ENCODE assay signal across 9 cellular contexts in genomic region chr20:49286689-49287551, GRCh38. TPM values are rescaled to one million over a fixed set of nuclear protein-coding genes. Genes with fewer than 3 reads are reported as not detected.
A peak's percentile ranks its signal among the peaks of the same experiment; 100 is the strongest.
DNase-seq lines count a peak whose midpoint lies in the region; ATAC-seq lines count a peak whose summit lies in the region.
"Had no signal": no experiment of that assay in that cellular context is flagged by ENCODE, and none has a peak within 500 bp of the region (broad histone marks: within the 10 kb centered on the region; RNA-seq: fewer than 3 reads in every experiment).

No MANE protein-coding gene starts in this region.

- no peak for ATAC-seq in activated T-cell treated with anti-CD3 and anti-CD28 coated beads, Interleukin-2, amount 50 U/mL, for 72 hours (replicated peaks in 1 of 2)
- ATAC-seq in Right ventricle myocardium inferior (no peak), GM18867 (IDR thresholded peaks at IDR 0.05; ENCODE audit: unreplicated experiment) (no peak)

- H3K4me1 Mint-ChIP-seq in activated T-cell treated with anti-CD3 and anti-CD28 coated beads, Interleukin-2, amount 50 U/mL, for 72 hours (ENCODE audit: low read depth): peaks cover 64% of the 10 kb centered on the region

- peak overlapping the region; percentile 96 for H3K27ac Mint-ChIP-seq in activated T-cell treated with anti-CD3 and anti-CD28 coated beads, Interleukin-2, amount 50 U/mL, for 72 hours

- intact Hi-C loops in Right ventricle myocardium inferior (cut with DNase I): no loop called here

- peaks cover 0 to 15% of the 10 kb centered on the region in 2 donors for H3K9me3 Mint-ChIP-seq in activated T-cell treated with anti-CD3 and anti-CD28 coated beads, Interleukin-2, amount 50 U/mL, for 72 hours

- DNase-seq in DMS 273 treated with DMSO at 0.1 percent for 48 hours (lab: John Stamatoyannopoulos, UW) (peak; percentile 19), HuH-7 (ENCODE audit: low spot score) (peak; percentile 45), mucosa of gallbladder (ENCODE audit: low spot score) (peak; percentile 46), 8988T (no peak), Right ventricle myocardium inferior (ENCODE audit: missing footprints) (no peak)
- no peak for DNase-seq in activated T-cell treated with anti-CD3 and anti-CD28 coated beads, Interleukin-2, amount 50 U/mL, for 72 hours
- DNase-seq in activated CD4-positive, CD25-positive, alpha-beta regulatory T cell (lab: John Stamatoyannopoulos, UW): no peak
- DNase-seq: sigmoid colon had no signal

- peaks cover 60 to 80% of the 10 kb centered on the region in 2 donors for H3K36me3 Mint-ChIP-seq in activated T-cell treated with anti-CD3 and anti-CD28 coated beads, Interleukin-2, amount 50 U/mL, for 72 hours (ENCODE audit: insufficient read depth in 2 of 2)

- H3K27me3 Mint-ChIP-seq in activated T-cell treated with anti-CD3 and anti-CD28 coated beads, Interleukin-2, amount 50 U/mL, for 72 hours (ENCODE audit: low read depth): no peaks in the 10 kb centered on the region

- peak overlapping the region; percentile 33 to 100 for H3K4me3 Mint-ChIP-seq in activated T-cell treated with anti-CD3 and anti-CD28 coated beads, Interleukin-2, amount 50 U/mL, for 72 hours

RNA-seq across cellular contexts. Expression of gene ZNFX1, which starts 9.1 kb away (rescaled TPM):
- total RNA-seq in activated T-cell treated with anti-CD3 and anti-CD28 coated beads, Interleukin-2, amount 50 U/mL, for 72 hours: 10 to 100 TPM; 37.8 to 48.8 TPM
- total RNA-seq in mucosa of gallbladder (35.3 TPM), Right ventricle myocardium inferior (21.0 TPM)

Comparison
In these comparisons a context has a peak if more than half of its experiments do, and no peak if none do; other contexts are left out.
1. DNase-seq: peak in DMS 273 treated with DMSO at 0.1 percent for 48 hours (single experiment), HuH-7 (single experiment) and mucosa of gallbladder (single experiment); none in activated T-cell treated with anti-CD3 and anti-CD28 coated beads, Interleukin-2, amount 50 U/mL, for 72 hours (0 of 2), 8988T (single experiment), activated CD4-positive, CD25-positive, alpha-beta regulatory T cell (0 of 4) and Right ventricle myocardium inferior (single experiment).